Comparison of ENCODE assay signal across 7 cellular contexts in genomic region chr5:123035320-123035949, GRCh38. TPM values are rescaled to one million over a fixed set of nuclear protein-coding genes. Genes with fewer than 3 reads are reported as not detected.
DNase-seq lines count a peak whose midpoint lies in the region; ATAC-seq and TF ChIP-seq lines count a peak whose summit lies in the region.

No MANE protein-coding gene starts in this region.

- DNase-seq in G401 (ENCODE audit: low spot score): peak; percentile 8
- peak; percentile 54 for DNase-seq in HEK293T (ENCODE audit: extremely low spot score)
- no peak for DNase-seq in SK-N-MC (ENCODE audit: low read depth, low spot score)

- CTCF ChIA-PET in HEK293T (lab: Yijun Ruan, JAX): no interaction called here

- no peaks in the 10 kb centered on the region for H3K9me3 ChIP-seq in SK-N-MC (ENCODE audit: low read depth, low read length)
- no peaks in the 10 kb centered on the region for H3K9me3 ChIP-seq in endocrine pancreas (ENCODE audit: control insufficient read depth, low read length)
- H3K9me3 ChIP-seq in mesodermal cell (ENCODE audit: control insufficient read depth, low read length): no peaks in the 10 kb centered on the region

- no peaks in the 10 kb centered on the region for H3K4me1 ChIP-seq in endocrine pancreas (ENCODE audit: control insufficient read depth, insufficient read depth, low read length)
- H3K4me1 ChIP-seq in mesodermal cell (ENCODE audit: control insufficient read depth, insufficient read depth, low read length, poor library complexity, severe bottlenecking): peaks cover 4% of the 10 kb centered on the region
- no peaks in the 10 kb centered on the region for H3K4me1 ChIP-seq in urinary bladder (ENCODE audit: insufficient read depth)

- H3K27ac ChIP-seq in SK-N-MC (no peak overlapping the region), mesodermal cell (ENCODE audit: low read depth, low read length, severe bottlenecking) (no peak overlapping the region), urinary bladder (ENCODE audit: low read depth) (peak overlapping the region; percentile 88)

- H3K9ac ChIP-seq in SK-N-MC (ENCODE audit: insufficient read length): no peak overlapping the region
- H3K9ac ChIP-seq in endocrine pancreas (ENCODE audit: control insufficient read depth, insufficient read depth, low read length): no peak overlapping the region

- peaks cover 2% of the 10 kb centered on the region for H3K27me3 ChIP-seq in endocrine pancreas (ENCODE audit: control insufficient read depth, insufficient read depth, low read length)

- H3K4me3 ChIP-seq in SK-N-MC (peak overlapping the region; percentile 85), endocrine pancreas (ENCODE audit: control insufficient read depth, insufficient read depth, low read length) (peak overlapping the region; percentile 24), mesodermal cell (ENCODE audit: extremely low read depth, insufficient read depth, low read length, poor library complexity, severe bottlenecking) (peak overlapping the region; percentile 75), urinary bladder (ENCODE audit: low read depth, low read length) (peak overlapping the region; percentile 85)

- WGBS in mesodermal cell (ENCODE audit: insufficient coverage in 2 of 2), 2 experiments: 2 to 5% methylated on average over 21 to 29 of the region's 31 CpGs
- WGBS in urinary bladder: 3% methylated on average over 31 of the region's 31 CpGs

- H3K36me3 ChIP-seq in SK-N-MC (ENCODE audit: insufficient read depth, low read length): no peaks in the 10 kb centered on the region
- no peaks in the 10 kb centered on the region for H3K36me3 ChIP-seq in endocrine pancreas (ENCODE audit: control insufficient read depth, insufficient read depth, low read length)
- no peaks in the 10 kb centered on the region for H3K36me3 ChIP-seq in mesodermal cell (ENCODE audit: control insufficient read depth, insufficient read depth, low read length)
- H3K36me3 ChIP-seq in urinary bladder (ENCODE audit: insufficient read depth): no peaks in the 10 kb centered on the region

- POLR2A ChIA-PET in HEK293T (lab: Yijun Ruan, JAX): interaction anchor here (0.9 to 1.4 kb wide), 7 partner anchors 10 to 476 kb away, joined by 3 to 9 read pairs (median 3); partner anchors contain the start of genes PRDM6 and SNX24

- in situ Hi-C loops in G401 (cut with HindIII; ENCODE audit: low sequenced_read_pairs): no loop called here

- no peak for ATAC-seq in GM18519 (IDR thresholded peaks at IDR 0.05; ENCODE audit: low FRiP score, unreplicated experiment)

TF ChIP-seq in HEK293T, 16 proteins besides CTCF, POLR2A, EP300 and RAD21:
- TF ChIP-seq PKNOX1 (IDR thresholded peaks at IDR 0.05): no peak

RNA-seq across cellular contexts. Expression of gene PPIC, which starts 1.1 kb away (rescaled TPM):
- 2.3 and 4.1 TPM in 2 replicates for total RNA-seq in G401 (2014; rRNA removed; shearing (Covaris generic))
- 33.5 TPM for polyA plus RNA-seq in mesodermal cell (2013, experiment 1 of 2)
- polyA plus RNA-seq in mesodermal cell (2013, experiment 2 of 2): 39.4 TPM
- total RNA-seq in urinary bladder: 94.0 TPM
- 92.3 TPM for polyA plus RNA-seq in urinary bladder

RNA-seq across cellular contexts. Expression of gene PRDM6, which starts 53.6 kb away (rescaled TPM):
- total RNA-seq in G401 (2014; rRNA removed; shearing (Covaris generic)): not detected in 2 replicates
- polyA plus RNA-seq in mesodermal cell (2013, experiment 1 of 2): 6.3 TPM
- polyA plus RNA-seq in mesodermal cell (2013, experiment 2 of 2): 5.7 TPM
- 25.4 TPM for total RNA-seq in urinary bladder
- polyA plus RNA-seq in urinary bladder: 19.3 TPM

Comparison
In these comparisons a context has a peak if more than half of its experiments do, and no peak if none do; other contexts are left out.
1. H3K4me3 ChIP-seq: peak in every context shown above with its lines; median percentile 85 in SK-N-MC; 85 in urinary bladder; 75 in mesodermal cell; 24 in endocrine pancreas.
2. RNA of gene PPIC, which starts 1.1 kb away (total RNA-seq): 94.0 TPM in urinary bladder (single experiment); 2.3 to 4.1 TPM in G401; every median in the first group is over 10 times any median in the second.
3. RNA of gene PRDM6, which starts 53.6 kb away (total RNA-seq): 25.4 TPM in urinary bladder (single experiment); not detected in G401; every median in the first group is over 10 times any median in the second.